ENCODE assay signal across 20 cellular contexts in genomic region chr5:78889759-78890158, GRCh38.
DNase-seq lines count a peak whose midpoint lies in the region; FAIRE-seq and TF ChIP-seq lines count a peak whose summit lies in the region.
"Had no signal": no experiment of that assay in that cellular context is flagged by ENCODE, and none has a peak within 500 bp of the region (broad histone marks: within the 10 kb centered on the region; RNA-seq: fewer than 3 reads in every experiment).

No MANE protein-coding gene starts in this region.

- no peaks in the 10 kb centered on the region for H3K9me3 ChIP-seq in mesenchymal stem cell (ENCODE audit: control insufficient read depth, low read length)
- H3K9me3 ChIP-seq: BLaER1, esophagus squamous epithelium, prostate gland, stomach, vagina had no signal

- no peak overlapping the region for H2AK5ac ChIP-seq in mesenchymal stem cell (ENCODE audit: low read length, severe bottlenecking)

- H2BK15ac ChIP-seq in mesenchymal stem cell (ENCODE audit: low read depth, poor library complexity, severe bottlenecking), result no peak overlapping the region

- no peak overlapping the region for H2BK12ac ChIP-seq in mesenchymal stem cell (ENCODE audit: low read length in 2 of 2)

- H2BK120ac ChIP-seq in mesenchymal stem cell (ENCODE audit: low read depth, low read length), result no peak overlapping the region

- no peak for FAIRE-seq in bronchial epithelial cell (lab: Jason Lieb, UNC)

- TF ChIP-seq CTCF in bronchial epithelial cell (IDR thresholded peaks at IDR 0.05; ENCODE audit: insufficient read depth, low read length, severe bottlenecking), result no peak

- H3K36me3 ChIP-seq in bronchial epithelial cell (ENCODE audit: control insufficient read depth, insufficient read depth, low read length) (no peaks in the 10 kb centered on the region), mesenchymal stem cell (ENCODE audit: control insufficient read depth in 1 of 2, insufficient read depth in 2 of 2, low read depth in 1 of 2, low read length in 2 of 2) (no peaks in the 10 kb centered on the region)
- H3K36me3 ChIP-seq: BLaER1, esophagus squamous epithelium, prostate gland, vagina had no signal

- no peak overlapping the region for H2BK5ac ChIP-seq in mesenchymal stem cell (ENCODE audit: low read depth, low read length, poor library complexity, severe bottlenecking)

- no peak overlapping the region for H3K23ac ChIP-seq in mesenchymal stem cell (ENCODE audit: low read length in 2 of 2)

- H3K18ac ChIP-seq in mesenchymal stem cell (ENCODE audit: low read depth in 1 of 2, low read length in 2 of 2), result no peak overlapping the region

- H2AFZ ChIP-seq in mesenchymal stem cell (ENCODE audit: low read depth, low read length), result no peak overlapping the region

- no peak overlapping the region for H4K8ac ChIP-seq in mesenchymal stem cell (ENCODE audit: low read length)

- H4K91ac ChIP-seq in mesenchymal stem cell (ENCODE audit: low read length), result no peak overlapping the region

- 75% methylated on average over 3 of the region's 3 CpGs for WGBS in mesenchymal stem cell

- H3K4me1 ChIP-seq in mesenchymal stem cell (ENCODE audit: control insufficient read depth, insufficient read depth, low read depth, low read length), result no peaks in the 10 kb centered on the region
- H3K4me1 ChIP-seq: prostate gland, vagina had no signal

- peak overlapping the region; percentile 55 for H3K9ac ChIP-seq in mesenchymal stem cell (ENCODE audit: low read length)
- H3K9ac ChIP-seq: BLaER1 had no signal

- H3K4me3 ChIP-seq in bronchial epithelial cell (ENCODE audit: low read depth, low read length) (no peak overlapping the region), mesenchymal stem cell (ENCODE audit: insufficient read depth in 1 of 2, low read depth in 1 of 2, low read length in 2 of 2) (no peak overlapping the region)
- H3K4me3 ChIP-seq: BLaER1, esophagus squamous epithelium, prostate gland, stomach, vagina had no signal

- H3K4ac ChIP-seq in mesenchymal stem cell (ENCODE audit: low read depth in 1 of 2, low read length in 2 of 2), result no peak overlapping the region

- H3K4me2 ChIP-seq in mesenchymal stem cell (ENCODE audit: low read length, poor library complexity, severe bottlenecking), result no peak overlapping the region
- H3K4me2 ChIP-seq: BLaER1 had no signal

- no peak overlapping the region for H3K14ac ChIP-seq in mesenchymal stem cell (ENCODE audit: low read length in 2 of 2)

- no peaks in the 10 kb centered on the region for H3K79me1 ChIP-seq in mesenchymal stem cell (replicated peaks; ENCODE audit: low read length, poor library complexity, severe bottlenecking)

- no peaks in the 10 kb centered on the region for H3K27me3 ChIP-seq in bronchial epithelial cell (ENCODE audit: control insufficient read depth, insufficient read depth, low read length)
- H3K27me3 ChIP-seq in mesenchymal stem cell (ENCODE audit: control insufficient read depth in 1 of 2, insufficient read depth in 1 of 2, low read length in 2 of 2), result no peaks in the 10 kb centered on the region
- H3K27me3 ChIP-seq: BLaER1, esophagus squamous epithelium, stomach, vagina had no signal

- no peak overlapping the region for H3K27ac ChIP-seq in mesenchymal stem cell (ENCODE audit: low read length, poor library complexity, severe bottlenecking)
- H3K27ac ChIP-seq: BLaER1, esophagus squamous epithelium, prostate gland, stomach, vagina had no signal

- DNase-seq in EH (ENCODE audit: low read depth) (peak; percentile 77), M059J (ENCODE audit: low read depth) (peak; percentile 63), bronchial epithelial cell (ENCODE audit: low read depth) (peak; percentile 76), mesenchymal stem cell (peak; percentile 31), putamen (ENCODE audit: low spot score) (no peak), NCI-H748 treated with DMSO at 0.1 percent for 48 hours (lab: John Stamatoyannopoulos, UW) (no peak)
- no peak for DNase-seq in activated T-cell treated with anti-CD3 and anti-CD28 coated beads, Interleukin-2, amount 50 U/mL, for 1 hour
- no peak for DNase-seq in activated CD4-positive, alpha-beta T cell treated with anti-CD3 and anti-CD28 coated beads for 4 hours
- DNase-seq: activated naive CD4-positive, alpha-beta T cell treated with anti-CD3 and anti-CD28 coated beads for 36 hours; DMS153; esophagus squamous epithelium; MM.1S; naive B cell; NCI-H2107; NCI-H69; stomach; T-cell had no signal

Comparison
In these comparisons a context has a peak if more than half of its experiments do, and no peak if none do; other contexts are left out.
1. DNase-seq: peak in EH (single experiment), M059J (single experiment), bronchial epithelial cell (single experiment) and mesenchymal stem cell (single experiment); none in putamen (single experiment), NCI-H748 treated with DMSO at 0.1 percent for 48 hours (single experiment), activated T-cell treated with anti-CD3 and anti-CD28 coated beads, Interleukin-2, amount 50 U/mL, for 1 hour (single experiment) and activated CD4-positive, alpha-beta T cell treated with anti-CD3 and anti-CD28 coated beads for 4 hours (0 of 2).